ENCODE assay signal across 9 cellular contexts in genomic region chr4:38803833-38804653, GRCh38. TPM values are rescaled to one million over a fixed set of nuclear protein-coding genes. Genes with fewer than 3 reads are reported as not detected.
DNase-seq lines count a peak whose midpoint lies in the region; ATAC-seq and TF ChIP-seq lines count a peak whose summit lies in the region.
"Had no signal": no experiment of that assay in that cellular context is flagged by ENCODE, and none has a peak within 500 bp of the region (broad histone marks: within the 10 kb centered on the region; RNA-seq: fewer than 3 reads in every experiment).

No MANE protein-coding gene starts in this region.

- no peaks in the 10 kb centered on the region for H4K20me1 ChIP-seq in smooth muscle cell (ENCODE audit: low read depth)

- no peaks in the 10 kb centered on the region for H3K4me1 Mint-ChIP-seq in WTC11

- H3K27me3 Mint-ChIP-seq in WTC11 (ENCODE audit: low read depth) = no peaks in the 10 kb centered on the region; the same call in 1 of the 2 replicates

- H3K9me3 ChIP-seq in smooth muscle cell (replicated peaks; ENCODE audit: low read depth) = no peaks in the 10 kb centered on the region

- no peaks in the 10 kb centered on the region for H3K4me1 ChIP-seq in smooth muscle cell (ENCODE audit: low read depth)

- DNase-seq in WTC11 (ENCODE audit: low spot score) (no peak), left cardiac atrium (no peak), smooth muscle cell (lab: John Stamatoyannopoulos, UW; ENCODE audit: unreplicated experiment) (no peak), AML-193 (lab: John Stamatoyannopoulos, UW) (no peak), GM19238 (ENCODE audit: insufficient read length, low spot score) (no peak), COLO829 (ENCODE audit: low spot score) (no peak)

- intact Hi-C loops in left cardiac atrium (cut with DNase I) = no loop called here

- TF ChIP-seq CTCF in WTC11 (IDR thresholded peaks at IDR 0.05) (no peak), smooth muscle cell (IDR thresholded peaks at IDR 0.05; ENCODE audit: borderline replicate concordance, insufficient read depth, poor library complexity, severe bottlenecking) (no peak)

- no peak overlapping the region for H3K4me2 ChIP-seq in smooth muscle cell

- 76% methylated on average over 6 of the region's 6 CpGs for WGBS in smooth muscle cell (ENCODE audit: low lambda C conversion rate)

- no peaks in the 10 kb centered on the region for H3F3A ChIP-seq in smooth muscle cell (ENCODE audit: low read depth)

- H3K9ac ChIP-seq in smooth muscle cell (ENCODE audit: low read depth) = no peak overlapping the region

- no peaks in the 10 kb centered on the region for H3K79me2 ChIP-seq in smooth muscle cell (ENCODE audit: low read depth)

- H3K36me3 Mint-ChIP-seq in WTC11 = peaks cover 16% of the 10 kb centered on the region

- no peak overlapping the region for H3K4me3 Mint-ChIP-seq in WTC11

- H3K9me3 Mint-ChIP-seq in WTC11 = peaks cover 40% of the 10 kb centered on the region

- H3K36me3 ChIP-seq in smooth muscle cell (ENCODE audit: low read depth) = no peaks in the 10 kb centered on the region

- POLR2A ChIA-PET in WTC11 (lab: Charles Lee) = no interaction called here

- CTCF ChIA-PET in WTC11 (lab: Charles Lee) = interaction anchor here (1.0 to 1.9 kb wide), 4 partner anchors 13 to 44 kb away, joined by 3 to 10 read pairs (median 6); partner anchors contain the start of gene TLR10

- ATAC-seq in GM18861 (IDR thresholded peaks at IDR 0.05; ENCODE audit: unreplicated experiment) (peak; percentile 33), HG02870 (IDR thresholded peaks at IDR 0.05; ENCODE audit: unreplicated experiment) (peak; percentile 63), WTC11 (no peak), left cardiac atrium (peak; percentile 43 to 45)

- no peaks in the 10 kb centered on the region for H3K27me3 ChIP-seq in smooth muscle cell (ENCODE audit: low read depth)

- peak overlapping the region; percentile 30; the same call in 1 of the 2 replicates for H3K27ac Mint-ChIP-seq in WTC11

- no peak overlapping the region for H3K27ac ChIP-seq in smooth muscle cell (ENCODE audit: low read depth)

- H3K4me3 ChIP-seq in smooth muscle cell = no peak overlapping the region

- peak overlapping the region; percentile 70 for H2AFZ ChIP-seq in smooth muscle cell (ENCODE audit: low read depth)

TF ChIP-seq in WTC11, 78 proteins besides CTCF, POLR2A, EP300 and RAD21 (continues in another document):
- TF ChIP-seq, protein P1, sequence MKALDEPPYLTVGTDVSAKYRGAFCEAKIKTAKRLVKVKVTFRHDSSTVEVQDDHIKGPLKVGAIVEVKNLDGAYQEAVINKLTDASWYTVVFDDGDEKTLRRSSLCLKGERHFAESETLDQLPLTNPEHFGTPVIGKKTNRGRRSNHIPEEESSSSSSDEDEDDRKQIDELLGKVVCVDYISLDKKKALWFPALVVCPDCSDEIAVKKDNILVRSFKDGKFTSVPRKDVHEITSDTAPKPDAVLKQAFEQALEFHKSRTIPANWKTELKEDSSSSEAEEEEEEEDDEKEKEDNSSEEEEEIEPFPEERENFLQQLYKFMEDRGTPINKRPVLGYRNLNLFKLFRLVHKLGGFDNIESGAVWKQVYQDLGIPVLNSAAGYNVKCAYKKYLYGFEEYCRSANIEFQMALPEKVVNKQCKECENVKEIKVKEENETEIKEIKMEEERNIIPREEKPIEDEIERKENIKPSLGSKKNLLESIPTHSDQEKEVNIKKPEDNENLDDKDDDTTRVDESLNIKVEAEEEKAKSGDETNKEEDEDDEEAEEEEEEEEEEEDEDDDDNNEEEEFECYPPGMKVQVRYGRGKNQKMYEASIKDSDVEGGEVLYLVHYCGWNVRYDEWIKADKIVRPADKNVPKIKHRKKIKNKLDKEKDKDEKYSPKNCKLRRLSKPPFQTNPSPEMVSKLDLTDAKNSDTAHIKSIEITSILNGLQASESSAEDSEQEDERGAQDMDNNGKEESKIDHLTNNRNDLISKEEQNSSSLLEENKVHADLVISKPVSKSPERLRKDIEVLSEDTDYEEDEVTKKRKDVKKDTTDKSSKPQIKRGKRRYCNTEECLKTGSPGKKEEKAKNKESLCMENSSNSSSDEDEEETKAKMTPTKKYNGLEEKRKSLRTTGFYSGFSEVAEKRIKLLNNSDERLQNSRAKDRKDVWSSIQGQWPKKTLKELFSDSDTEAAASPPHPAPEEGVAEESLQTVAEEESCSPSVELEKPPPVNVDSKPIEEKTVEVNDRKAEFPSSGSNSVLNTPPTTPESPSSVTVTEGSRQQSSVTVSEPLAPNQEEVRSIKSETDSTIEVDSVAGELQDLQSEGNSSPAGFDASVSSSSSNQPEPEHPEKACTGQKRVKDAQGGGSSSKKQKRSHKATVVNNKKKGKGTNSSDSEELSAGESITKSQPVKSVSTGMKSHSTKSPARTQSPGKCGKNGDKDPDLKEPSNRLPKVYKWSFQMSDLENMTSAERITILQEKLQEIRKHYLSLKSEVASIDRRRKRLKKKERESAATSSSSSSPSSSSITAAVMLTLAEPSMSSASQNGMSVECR (CRISPR knock-in tag; IDR thresholded peaks at IDR 0.05; ENCODE audit: borderline replicate concordance) = no peak
- TF ChIP-seq ATF1 (CRISPR knock-in tag; IDR thresholded peaks at IDR 0.05) = no peak
- TF ChIP-seq, protein P2, sequence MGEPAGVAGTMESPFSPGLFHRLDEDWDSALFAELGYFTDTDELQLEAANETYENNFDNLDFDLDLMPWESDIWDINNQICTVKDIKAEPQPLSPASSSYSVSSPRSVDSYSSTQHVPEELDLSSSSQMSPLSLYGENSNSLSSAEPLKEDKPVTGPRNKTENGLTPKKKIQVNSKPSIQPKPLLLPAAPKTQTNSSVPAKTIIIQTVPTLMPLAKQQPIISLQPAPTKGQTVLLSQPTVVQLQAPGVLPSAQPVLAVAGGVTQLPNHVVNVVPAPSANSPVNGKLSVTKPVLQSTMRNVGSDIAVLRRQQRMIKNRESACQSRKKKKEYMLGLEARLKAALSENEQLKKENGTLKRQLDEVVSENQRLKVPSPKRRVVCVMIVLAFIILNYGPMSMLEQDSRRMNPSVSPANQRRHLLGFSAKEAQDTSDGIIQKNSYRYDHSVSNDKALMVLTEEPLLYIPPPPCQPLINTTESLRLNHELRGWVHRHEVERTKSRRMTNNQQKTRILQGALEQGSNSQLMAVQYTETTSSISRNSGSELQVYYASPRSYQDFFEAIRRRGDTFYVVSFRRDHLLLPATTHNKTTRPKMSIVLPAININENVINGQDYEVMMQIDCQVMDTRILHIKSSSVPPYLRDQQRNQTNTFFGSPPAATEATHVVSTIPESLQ (CRISPR knock-in tag; IDR thresholded peaks at IDR 0.05) = no peak
- no peak for TF ChIP-seq IRF1 (CRISPR knock-in tag; IDR thresholded peaks at IDR 0.05)
- TF ChIP-seq CREB1 (CRISPR knock-in tag; IDR thresholded peaks at IDR 0.05) = no peak
- TF ChIP-seq JUN (CRISPR knock-in tag; IDR thresholded peaks at IDR 0.05) = no peak
- no peak for TF ChIP-seq GABPB1 (CRISPR knock-in tag; IDR thresholded peaks at IDR 0.05)
- TF ChIP-seq, protein P3, sequence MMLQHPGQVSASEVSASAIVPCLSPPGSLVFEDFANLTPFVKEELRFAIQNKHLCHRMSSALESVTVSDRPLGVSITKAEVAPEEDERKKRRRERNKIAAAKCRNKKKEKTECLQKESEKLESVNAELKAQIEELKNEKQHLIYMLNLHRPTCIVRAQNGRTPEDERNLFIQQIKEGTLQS (CRISPR knock-in tag; conservative IDR thresholded peaks at IDR 0.05) = no peak
- TF ChIP-seq AFF4 (CRISPR knock-in tag; IDR thresholded peaks at IDR 0.05; ENCODE audit: borderline replicate concordance) = no peak
- TF ChIP-seq ZNF671 (CRISPR knock-in tag; IDR thresholded peaks at IDR 0.05) = no peak

RNA-seq across cellular contexts. Expression of gene TLR1, which starts 0.5 kb away (rescaled TPM):
- total RNA-seq in WTC11 (2021) (0.28 to 0.34 TPM in 2 of 3 replicates, not detected in the other), left cardiac atrium (1 to 10 TPM; 6.9 to 8.2 TPM), smooth muscle cell (2.0 and 8.4 TPM in 2 replicates)
- polyA plus RNA-seq in smooth muscle cell = 0.54 and 0.99 TPM in 2 replicates

RNA-seq across cellular contexts. Expression of gene TLR10, which starts 21.3 kb away (rescaled TPM):
- total RNA-seq in WTC11 (2021) (0.30 TPM in 1 of 3 replicates, not detected in the others), left cardiac atrium (under 1 TPM in 1 of 2 donors, not detected in 1; 0.18 TPM), smooth muscle cell (not detected in 2 replicates)
- not detected in 2 replicates for polyA plus RNA-seq in smooth muscle cell
- total RNA-seq: NCI-H460 had no signal

RNA-seq across cellular contexts. Expression of gene TLR6, which starts 52.6 kb away (rescaled TPM):
- total RNA-seq in WTC11 (2021) (0.11 to 0.25 TPM (median 0.11 TPM) in 3 replicates), left cardiac atrium (1 to 10 TPM; 2.7 to 3.2 TPM), smooth muscle cell (4.4 and 8.9 TPM in 2 replicates)
- 0.17 and 0.89 TPM in 2 replicates for polyA plus RNA-seq in smooth muscle cell
